In genomic region chr4:10114147-10114546, GRCh38 we compare ENCODE assay signal across 11 cellular contexts. TPM values are rescaled to one million over a fixed set of nuclear protein-coding genes. Genes with fewer than 3 reads are reported as not detected.
DNase-seq lines count a peak whose midpoint lies in the region; TF ChIP-seq lines count a peak whose summit lies in the region.
"Had no signal": no experiment of that assay in that cellular context is flagged by ENCODE, and none has a peak within 500 bp of the region (broad histone marks: within the 10 kb centered on the region; RNA-seq: fewer than 3 reads in every experiment).

No MANE protein-coding gene starts in this region.

- H3K36me3 Mint-ChIP-seq in CD8-positive, alpha-beta memory T cell, result peaks cover 10 to 71% (median 18%) of the 10 kb centered on the region in 3 donors
- H3K36me3 Mint-ChIP-seq in endodermal cell (ENCODE audit: low read depth) (peaks cover 62% of the 10 kb centered on the region), progenitor cell of endocrine pancreas (ENCODE audit: insufficient read depth) (peaks cover 22% of the 10 kb centered on the region)

- CTCF ChIA-PET in CD8-positive, alpha-beta memory T cell (lab: Charles Lee), result interaction anchor here (0.8 to 1.5 kb wide), 5 partner anchors 10 to 347 kb away, joined by 3 to 4 read pairs (median 3); no protein-coding TSS in a partner anchor
- CTCF ChIA-PET in RWPE1 (lab: Yijun Ruan, JAX), result no interaction called here

- peak overlapping the region; percentile 60 to 99 (median 95) for H3K4me3 Mint-ChIP-seq in CD8-positive, alpha-beta memory T cell
- peak overlapping the region; percentile 92 for H3K4me3 Mint-ChIP-seq in endodermal cell
- peak overlapping the region; percentile 1 for H3K4me3 Mint-ChIP-seq in progenitor cell of endocrine pancreas (ENCODE audit: low read depth)

- peak overlapping the region in 7 of 8 donors; percentile 66 to 99 (median 94) for H3K27ac Mint-ChIP-seq in CD8-positive, alpha-beta memory T cell
- H3K27ac Mint-ChIP-seq in endodermal cell (no peak overlapping the region), progenitor cell of endocrine pancreas (peak overlapping the region; percentile 74)

- no peak overlapping the region for H3K4me3 ChIP-seq in CD8-positive, alpha-beta memory T cell (ENCODE audit: low read length)
- H3K4me3 ChIP-seq in endodermal cell (ENCODE audit: low read length), result peak overlapping the region; percentile 87

- no peaks in the 10 kb centered on the region for H3K27me3 ChIP-seq in CD8-positive, alpha-beta memory T cell (ENCODE audit: insufficient read depth, low read length, poor library complexity, severe bottlenecking)
- H3K27me3 ChIP-seq in endodermal cell (ENCODE audit: control insufficient read depth, insufficient read depth, low read length, poor library complexity, severe bottlenecking), result no peaks in the 10 kb centered on the region

- H3K27me3 Mint-ChIP-seq in CD8-positive, alpha-beta memory T cell, result no peaks in the 10 kb centered on the region
- H3K27me3 Mint-ChIP-seq in endodermal cell (ENCODE audit: insufficient read depth), result no peaks in the 10 kb centered on the region
- H3K27me3 Mint-ChIP-seq in progenitor cell of endocrine pancreas, result no peaks in the 10 kb centered on the region

- H3K9me3 ChIP-seq in CD8-positive, alpha-beta memory T cell (ENCODE audit: low read length), result no peaks in the 10 kb centered on the region
- no peaks in the 10 kb centered on the region for H3K9me3 ChIP-seq in endodermal cell (ENCODE audit: control insufficient read depth, low read length)

- POLR2A ChIA-PET in CD8-positive, alpha-beta memory T cell (lab: Charles Lee), result interaction anchor here (1.0 to 1.2 kb wide), 2 partner anchors 15 to 18 kb away, joined by 3 to 4 read pairs; no protein-coding TSS in a partner anchor
- POLR2A ChIA-PET in RWPE1 (lab: Yijun Ruan, JAX; ENCODE audit: low non-redundant PET), result no interaction called here

- H3K4me1 Mint-ChIP-seq in CD8-positive, alpha-beta memory T cell, result peaks cover 79 to 86% (median 86%) of the 10 kb centered on the region in 3 donors
- peaks cover 66% of the 10 kb centered on the region for H3K4me1 Mint-ChIP-seq in endodermal cell
- H3K4me1 Mint-ChIP-seq in progenitor cell of endocrine pancreas (ENCODE audit: low read depth), result peaks cover 16% of the 10 kb centered on the region

- peaks cover 85% of the 10 kb centered on the region for H3K4me1 ChIP-seq in CD8-positive, alpha-beta memory T cell (ENCODE audit: insufficient read depth, low read length)
- peaks cover 32% of the 10 kb centered on the region for H3K4me1 ChIP-seq in endodermal cell (ENCODE audit: control insufficient read depth, insufficient read depth, low read length)

- no peak overlapping the region for H3K9ac ChIP-seq in endodermal cell (ENCODE audit: extremely low read depth, low read length, poor library complexity, severe bottlenecking)

- H3K9me3 Mint-ChIP-seq in CD8-positive, alpha-beta memory T cell, result no peaks in the 10 kb centered on the region
- H3K9me3 Mint-ChIP-seq in endodermal cell (no peaks in the 10 kb centered on the region), progenitor cell of endocrine pancreas (ENCODE audit: low read depth) (no peaks in the 10 kb centered on the region)

- TF ChIP-seq CTCF in RWPE1 (conservative IDR thresholded peaks at IDR 0.05; ENCODE audit: low read depth), result no peak
- no peak for TF ChIP-seq CTCF in endodermal cell (conservative IDR thresholded peaks at IDR 0.05)
- no peak for TF ChIP-seq CTCF in progenitor cell of endocrine pancreas (IDR thresholded peaks at IDR 0.05; ENCODE audit: unreplicated experiment)

- peaks cover 58% of the 10 kb centered on the region for H3K36me3 ChIP-seq in CD8-positive, alpha-beta memory T cell (ENCODE audit: insufficient read depth, low read length)
- H3K36me3 ChIP-seq in endodermal cell (ENCODE audit: control insufficient read depth, insufficient read depth, low read length), result peaks cover 67% of the 10 kb centered on the region

- DNase-seq in CD8-positive, alpha-beta memory T cell, result no peak
- DNase-seq in RWPE1 (ENCODE audit: low spot score) (no peak), endodermal cell (no peak), progenitor cell of endocrine pancreas (ENCODE audit: low spot score, unreplicated experiment) (no peak), H4 (ENCODE audit: low spot score) (no peak), mesenteric fat pad (ENCODE audit: low spot score) (no peak), hepatic stellate cell (ENCODE audit: low spot score) (no peak)
- DNase-seq in activated CD4-positive, alpha-beta T cell treated with anti-CD3 and anti-CD28 coated beads for 4 hours, result no peak
- DNase-seq: KBM-7, NCI-H2171 had no signal

- no peak overlapping the region for H3K27ac ChIP-seq in CD8-positive, alpha-beta memory T cell (ENCODE audit: low read depth, low read length)
- H3K27ac ChIP-seq in RWPE1, result peak overlapping the region; percentile 93
- no peak overlapping the region for H3K27ac ChIP-seq in endodermal cell (ENCODE audit: low read depth, low read length)
- H3K27ac ChIP-seq: VCaP had no signal

- WGBS in endodermal cell (ENCODE audit: insufficient coverage in 1 of 2, insufficient read length in 1 of 2), 2 experiments, result 90 to 96% methylated on average over 4 of the region's 4 CpGs

RNA-seq across cellular contexts. Expression of gene WDR1, which starts 2.5 kb away (rescaled TPM):
- 100 to 1,000 TPM; 409 TPM for total RNA-seq in CD8-positive, alpha-beta memory T cell
- 377 TPM for polyA plus RNA-seq in CD8-positive, alpha-beta memory T cell
- 100 to 1,000 TPM; 222 to 345 TPM for total RNA-seq in endodermal cell
- polyA plus RNA-seq in endodermal cell (2013, experiment 1 of 2), result 127 TPM
- polyA plus RNA-seq in endodermal cell (2013, experiment 2 of 2), result 106 TPM
- total RNA-seq in progenitor cell of endocrine pancreas, result 191 and 200 TPM in 2 replicates
- 189 and 209 TPM in 2 replicates for total RNA-seq in H4 (2014; rRNA removed; shearing (Covaris generic))
- 249 TPM for total RNA-seq in mesenteric fat pad

Comparison
In these comparisons a context has a peak if more than half of its experiments do, and no peak if none do; other contexts are left out.
1. H3K4me3 Mint-ChIP-seq: peak in every context shown above with its lines; median percentile 95 in CD8-positive, alpha-beta memory T cell; 92 in endodermal cell; 1 in progenitor cell of endocrine pancreas.